Comparison of ENCODE assay signal across 12 cellular contexts in genomic region chr3:46214751-46215352, GRCh38. TPM values are rescaled to one million over a fixed set of nuclear protein-coding genes. Genes with fewer than 3 reads are reported as not detected.
DNase-seq lines count a peak whose midpoint lies in the region; ATAC-seq, FAIRE-seq and TF ChIP-seq lines count a peak whose summit lies in the region.
"Had no signal": no experiment of that assay in that cellular context is flagged by ENCODE, and none has a peak within 500 bp of the region (broad histone marks: within the 10 kb centered on the region; RNA-seq: fewer than 3 reads in every experiment).

No MANE protein-coding gene starts in this region.

- no peaks in the 10 kb centered on the region for H3K4me1 ChIP-seq in uterus
- H3K4me1 ChIP-seq: SJCRH30 had no signal

- CTCF ChIA-PET in GM10248 (lab: Yijun Ruan, JAX) = interaction anchor here (0.8 to 4.8 kb wide), 10 partner anchors 9 to 229 kb away, joined by 3 to 50 read pairs (median 4); partner anchors contain the start of gene CCR5

- TF ChIP-seq POLR2A in uterus (IDR thresholded peaks at IDR 0.05) = no peak

- no peaks in the 10 kb centered on the region for H3K36me3 Mint-ChIP-seq in memory B cell
- H3K36me3 Mint-ChIP-seq: naive B cell; stimulated activated effector memory CD8-positive, alpha-beta T cell treated with anti-CD3 and anti-CD28 coated beads, Interleukin-12 subunit alpha, Interleukin-12 subunit beta, amount 100 ng/mL, for 72 hours had no signal

- no peak overlapping the region for H3K4me3 Mint-ChIP-seq in memory B cell
- H3K4me3 Mint-ChIP-seq: naive B cell; stimulated activated effector memory CD8-positive, alpha-beta T cell treated with anti-CD3 and anti-CD28 coated beads, Interleukin-12 subunit alpha, Interleukin-12 subunit beta, amount 100 ng/mL, for 72 hours had no signal

- DNase-seq in GM10248 (ENCODE audit: extremely low spot score) = no peak
- DNase-seq in Jurkat, Clone E6-1 (ENCODE audit: low read depth, low spot score) = peak; percentile 51
- peak; percentile 23 for DNase-seq in SW480 (ENCODE audit: low spot score)
- no peak for DNase-seq in memory B cell (ENCODE audit: low spot score in 2 of 2)
- no peak for DNase-seq in RCC 7860 (ENCODE audit: low spot score)
- DNase-seq in middle frontal gyrus (ENCODE audit: extremely low spot score, low spot score) = no peak
- DNase-seq in uterus = no peak
- DNase-seq: central memory CD4-positive, alpha-beta T cell; naive B cell; SJCRH30 had no signal

- H3K27me3 Mint-ChIP-seq in memory B cell = no peaks in the 10 kb centered on the region
- H3K27me3 Mint-ChIP-seq: naive B cell had no signal

- peak; percentile 31 for TF ChIP-seq CTCF in GM10248 (IDR thresholded peaks at IDR 0.05; ENCODE audit: control extremely low read depth, extremely low read depth, low read depth, missing control alignments)
- no peak for TF ChIP-seq CTCF in uterus (IDR thresholded peaks at IDR 0.05)

- H3K9me3 ChIP-seq in uterus = no peaks in the 10 kb centered on the region
- H3K9me3 ChIP-seq: SJCRH30 had no signal

- H3K4me3 ChIP-seq in Jurkat, Clone E6-1 (ENCODE audit: low read length) = no peak overlapping the region
- no peak overlapping the region for H3K4me3 ChIP-seq in uterus
- H3K4me3 ChIP-seq: SJCRH30 had no signal

- peak; percentile 31 for ATAC-seq in memory B cell (ENCODE audit: low read depth)
- no peak for ATAC-seq in HG03442 (IDR thresholded peaks at IDR 0.05; ENCODE audit: unreplicated experiment)
- ATAC-seq: stimulated activated effector memory CD8-positive, alpha-beta T cell treated with anti-CD3 and anti-CD28 coated beads, Interleukin-12 subunit alpha, Interleukin-12 subunit beta, amount 100 ng/mL, for 72 hours had no signal

- POLR2A ChIA-PET in GM10248 (lab: Yijun Ruan, JAX) = no interaction called here

- FAIRE-seq in RCC 7860 (lab: Jason Lieb, UNC) = no peak

- intact Hi-C loops in uterus (cut with DNase I; ENCODE audit: low total_unique reads) = no loop called here

- H3K27ac ChIP-seq in uterus = no peak overlapping the region
- H3K27ac ChIP-seq: SJCRH30 had no signal

- H3K9me3 Mint-ChIP-seq in memory B cell = no peaks in the 10 kb centered on the region
- H3K9me3 Mint-ChIP-seq: naive B cell had no signal

- peaks cover 3% of the 10 kb centered on the region for H3K4me1 Mint-ChIP-seq in memory B cell

- H3K36me3 ChIP-seq in uterus = no peaks in the 10 kb centered on the region
- H3K36me3 ChIP-seq: SJCRH30 had no signal

- no peaks in the 10 kb centered on the region for H3K27me3 ChIP-seq in uterus
- H3K27me3 ChIP-seq: SJCRH30 had no signal

- H3K27ac Mint-ChIP-seq in memory B cell = no peak overlapping the region
- H3K27ac Mint-ChIP-seq: naive B cell; stimulated activated effector memory CD8-positive, alpha-beta T cell treated with anti-CD3 and anti-CD28 coated beads, Interleukin-12 subunit alpha, Interleukin-12 subunit beta, amount 100 ng/mL, for 72 hours had no signal

RNA-seq across cellular contexts. Expression of gene CCR1, which starts 6.7 kb away (rescaled TPM):
- 0.32 TPM for polyA plus RNA-seq in Jurkat, Clone E6-1 (2012; ENCODE audit: insufficient read depth, insufficient read length)
- 1 to 10 TPM in 3 of 4 donors, under 1 TPM in 1; 0.77 to 9.1 (median 4.3) TPM for total RNA-seq in uterus
- total RNA-seq: SJCRH30 had no signal

RNA-seq across cellular contexts. Expression of gene CCR3, which starts 27.4 kb away (rescaled TPM):
- not detected for polyA plus RNA-seq in Jurkat, Clone E6-1 (2012; ENCODE audit: insufficient read depth, insufficient read length)
- not detected for total RNA-seq in uterus
- total RNA-seq: SJCRH30 had no signal

Comparison
In these comparisons a context has a peak if more than half of its experiments do, and no peak if none do; other contexts are left out.
1. DNase-seq: peak in Jurkat, Clone E6-1 (single experiment) and SW480 (single experiment); none in GM10248 (single experiment), memory B cell (0 of 2), RCC 7860 (single experiment), middle frontal gyrus (single experiment) and uterus (0 of 2).